In the genomic region with DNA sequence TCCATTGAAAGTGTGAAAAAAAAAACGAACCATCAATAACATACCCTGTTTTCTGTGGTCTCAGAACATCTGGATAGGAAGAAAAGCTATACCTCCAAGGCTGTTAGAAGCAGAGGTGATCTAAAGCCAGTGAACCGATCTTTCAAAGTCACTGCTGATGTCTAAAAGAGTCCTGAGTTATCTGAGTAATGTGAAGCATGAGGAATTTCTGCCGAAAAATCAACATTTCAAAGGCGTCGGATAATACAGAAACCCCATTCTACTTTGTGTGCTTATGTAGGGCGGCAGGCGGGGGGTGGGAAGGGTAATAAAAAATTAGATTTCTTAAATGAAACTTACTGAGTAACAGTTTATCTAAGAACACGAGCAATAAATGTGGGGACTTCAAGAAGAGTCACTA, we compare ENCODE assay signal across 17 cellular contexts. TPM values are rescaled to one million over a fixed set of nuclear protein-coding genes. Genes with fewer than 3 reads are reported as not detected.
DNase-seq lines count a peak whose midpoint lies in the region; ATAC-seq, FAIRE-seq and TF ChIP-seq lines count a peak whose summit lies in the region.
"Had no signal": no experiment of that assay in that cellular context is flagged by ENCODE, and none has a peak within 500 bp of the region (broad histone marks: within the 10 kb centered on the region; RNA-seq: fewer than 3 reads in every experiment).

No MANE protein-coding gene starts in this region.

- TF ChIP-seq RAD21 in HepG2 (CRISPR knock-in tag; IDR thresholded peaks at IDR 0.05) = no peak

- peaks cover 69% of the 10 kb centered on the region for H3K79me2 ChIP-seq in OCI-LY1 (ENCODE audit: insufficient read depth, low read length)
- no peaks in the 10 kb centered on the region for H3K79me2 ChIP-seq in HepG2 (ENCODE audit: insufficient read depth, low read length)

- CTCF ChIA-PET in HepG2 (lab: Yijun Ruan, JAX; ENCODE audit: low intra/inter-chr PET ratio, low total read pairs) = no interaction called here

- peaks cover 69% of the 10 kb centered on the region for H3K4me1 ChIP-seq in OCI-LY1 (ENCODE audit: insufficient read depth, low read length, severe bottlenecking)
- H3K4me1 ChIP-seq in gastroesophageal sphincter = peaks cover 0 to 58% (median 18%) of the 10 kb centered on the region in 3 donors
- no peaks in the 10 kb centered on the region for H3K4me1 ChIP-seq in HepG2 (ENCODE audit: insufficient read depth, low read length)
- no peaks in the 10 kb centered on the region for H3K4me1 ChIP-seq in uterus

- intact Hi-C loops in HepG2 (cut with micrococcal nuclease; ENCODE audit: unreplicated experiment) = no loop called here
- intact Hi-C loops in uterus (cut with DNase I; ENCODE audit: low total_unique reads) = loop anchor here (10.0 kb wide), 1 partner anchor 92 kb away; no protein-coding TSS in a partner anchor

- H2AFZ ChIP-seq in OCI-LY1 (ENCODE audit: low read length) (no peak overlapping the region), HepG2 (ENCODE audit: low read length) (no peak overlapping the region)

- in situ Hi-C loops in HepG2 (cut with HindIII; ENCODE audit: extremely low pct_ligation_motif_present, low pct_unique_long_range_greater_than_20kb) = loop anchor here (10.0 to 25.0 kb wide), 2 partner anchors 192 to 605 kb away; no protein-coding TSS in a partner anchor

- no peaks in the 10 kb centered on the region for H3F3A ChIP-seq in OCI-LY1 (ENCODE audit: insufficient read depth, low read length)

- H3K4me1 Mint-ChIP-seq in activated naive CD4-positive, alpha-beta T cell treated with anti-CD3 and anti-CD28 coated beads, Interleukin-2, amount 50 U/mL, for 24 hours = peaks cover 67% of the 10 kb centered on the region

- POLR2A ChIA-PET in HepG2 (lab: Yijun Ruan, JAX) = no interaction called here

- TF ChIP-seq EP300 in gastroesophageal sphincter (IDR thresholded peaks at IDR 0.05) (no peak), HepG2 (IDR thresholded peaks at IDR 0.05; ENCODE audit: low read depth in 2 of 2, low read length in 2 of 2) (no peak), HepG2 (CRISPR knock-in tag; IDR thresholded peaks at IDR 0.05; ENCODE audit: borderline replicate concordance) (no peak)

- TF ChIP-seq POLR2A in gastroesophageal sphincter (IDR thresholded peaks at IDR 0.05) = no peak
- TF ChIP-seq POLR2A in HepG2 (IDR thresholded peaks at IDR 0.05; ENCODE audit: insufficient read depth in 1 of 2, low read depth in 2 of 2, low read length in 2 of 2) = no peak
- no peak for TF ChIP-seq POLR2A in uterus (IDR thresholded peaks at IDR 0.05)

- no peak for TF ChIP-seq CTCF in OCI-LY1 (IDR thresholded peaks at IDR 0.05; ENCODE audit: low read length)
- no peak for TF ChIP-seq CTCF in gastroesophageal sphincter (IDR thresholded peaks at IDR 0.05)
- no peak for TF ChIP-seq CTCF in HepG2 (CRISPR knock-in tag; IDR thresholded peaks at IDR 0.05)
- TF ChIP-seq CTCF in uterus (IDR thresholded peaks at IDR 0.05) = no peak

- peaks cover 3% of the 10 kb centered on the region for H3K36me3 Mint-ChIP-seq in activated naive CD4-positive, alpha-beta T cell treated with anti-CD3 and anti-CD28 coated beads, Interleukin-2, amount 50 U/mL, for 24 hours
- H3K36me3 Mint-ChIP-seq in activated naive CD4-positive, alpha-beta T cell treated with anti-CD3 and anti-CD28 coated beads, Interleukin-2, amount 50 U/mL, for 72 hours = peaks cover 19 to 21% of the 10 kb centered on the region in 2 donors

- no peaks in the 10 kb centered on the region for H3K9me2 ChIP-seq in OCI-LY1 (ENCODE audit: low read depth, low read length)

- no peaks in the 10 kb centered on the region for H3K9me3 ChIP-seq in OCI-LY1 (ENCODE audit: low read length)
- no peaks in the 10 kb centered on the region for H3K9me3 ChIP-seq in gastroesophageal sphincter
- no peaks in the 10 kb centered on the region for H3K9me3 ChIP-seq in HepG2 (ENCODE audit: low read length)
- no peaks in the 10 kb centered on the region for H3K9me3 ChIP-seq in uterus
- H3K9me3 ChIP-seq: body of pancreas, neutrophil, right atrium auricular region had no signal

- H3K27ac ChIP-seq in OCI-LY1 (ENCODE audit: low read depth, low read length, poor library complexity, severe bottlenecking) = peak overlapping the region; percentile 89
- H3K27ac ChIP-seq in gastroesophageal sphincter = peak overlapping the region in 3 of 4 donors; percentile 33 to 92 (median 91)
- H3K27ac ChIP-seq in HepG2 (ENCODE audit: extremely low read length, insufficient read depth, low read length) = no peak overlapping the region
- no peak overlapping the region for H3K27ac ChIP-seq in uterus
- H3K27ac ChIP-seq: body of pancreas, right atrium auricular region had no signal

- no peak for ATAC-seq in activated naive CD4-positive, alpha-beta T cell treated with anti-CD3 and anti-CD28 coated beads, Interleukin-2, amount 50 U/mL, for 72 hours
- ATAC-seq in gastroesophageal sphincter (no peak), HepG2 (no peak)
- ATAC-seq: body of pancreas had no signal

- no peak for DNase-seq in activated naive CD4-positive, alpha-beta T cell treated with anti-CD3 and anti-CD28 coated beads, Interleukin-2, amount 50 U/mL, for 72 hours (ENCODE audit: low spot score in 2 of 2)
- DNase-seq in superior temporal gyrus (ENCODE audit: extremely low spot score) = peak; percentile 36
- DNase-seq in NCI-H82 treated with DMSO at 0.1 percent for 48 hours (lab: John Stamatoyannopoulos, UW; ENCODE audit: unreplicated experiment) = no peak
- DNase-seq in HepG2 (ENCODE audit: low spot score) = no peak
- DNase-seq in uterus = no peak
- DNase-seq: activated effector memory CD4-positive, alpha-beta T cell treated with anti-CD3 and anti-CD28 coated beads, Interleukin-2, amount 50 U/mL, for 16 hours; body of pancreas; dermis blood vessel endothelial cell; GF-D8; kidney; NCI-H1694 treated with DMSO at 0.1 percent for 48 hours; SIG-M5 had no signal

- WGBS in gastroesophageal sphincter (ENCODE audit: low coverage in 1 of 2), 2 donors = 25 to 66% methylated on average over 6 to 8 of the region's 8 CpGs
- 3% methylated on average over 8 of the region's 8 CpGs for WGBS in HepG2 (ENCODE audit: low lambda C conversion rate)

- H3K9ac ChIP-seq in OCI-LY1 (ENCODE audit: low read length) (peak overlapping the region; percentile 87), HepG2 (ENCODE audit: insufficient read depth, low read depth, low read length) (no peak overlapping the region)

- no peaks in the 10 kb centered on the region for H3K27me3 Mint-ChIP-seq in activated naive CD4-positive, alpha-beta T cell treated with anti-CD3 and anti-CD28 coated beads, Interleukin-2, amount 50 U/mL, for 24 hours

- H3K4me2 ChIP-seq in OCI-LY1 (ENCODE audit: low read length) = peak overlapping the region; percentile 91
- no peak overlapping the region for H3K4me2 ChIP-seq in HepG2 (ENCODE audit: low read depth, low read length)

- H3K27me3 ChIP-seq in OCI-LY1 (ENCODE audit: insufficient read depth, low read length) = no peaks in the 10 kb centered on the region
- no peaks in the 10 kb centered on the region for H3K27me3 ChIP-seq in gastroesophageal sphincter
- H3K27me3 ChIP-seq in HepG2 (ENCODE audit: control insufficient read depth in 1 of 2, insufficient read depth in 2 of 2, low read length in 2 of 2) = peaks cover 19 to 72% of the 10 kb centered on the region in 2 experiments
- no peaks in the 10 kb centered on the region for H3K27me3 ChIP-seq in uterus
- H3K27me3 ChIP-seq: body of pancreas, neutrophil, right atrium auricular region had no signal

- no TSS peak for BruUV-seq in HepG2 (replicated peaks; lab: Mats Ljungman, UMichigan)

- H3K27ac Mint-ChIP-seq in activated naive CD4-positive, alpha-beta T cell treated with anti-CD3 and anti-CD28 coated beads, Interleukin-2, amount 50 U/mL, for 24 hours = no peak overlapping the region
- H3K27ac Mint-ChIP-seq in activated naive CD4-positive, alpha-beta T cell treated with anti-CD3 and anti-CD28 coated beads, Interleukin-2, amount 50 U/mL, for 72 hours = no peak overlapping the region

- H4K20me1 ChIP-seq in OCI-LY1 (ENCODE audit: insufficient read depth, low read length) (no peaks in the 10 kb centered on the region), HepG2 (ENCODE audit: insufficient read depth, low read length) (no peaks in the 10 kb centered on the region; the same call in 1 of the 2 replicates)

- H3K4me3 ChIP-seq in OCI-LY1 (ENCODE audit: low read depth, low read length, poor library complexity, severe bottlenecking) (peak overlapping the region; percentile 72), gastroesophageal sphincter (no peak overlapping the region), HepG2 (replicated peaks in 1 of 3; ENCODE audit: insufficient read depth in 1 of 3, low read depth in 2 of 3, low read length in 3 of 3) (no peak overlapping the region), uterus (no peak overlapping the region)
- H3K4me3 ChIP-seq: body of pancreas, right atrium auricular region had no signal

- FAIRE-seq in HepG2 (lab: Jason Lieb, UNC) = no peak
- FAIRE-seq: kidney had no signal

- H3K9me3 Mint-ChIP-seq in activated naive CD4-positive, alpha-beta T cell treated with anti-CD3 and anti-CD28 coated beads, Interleukin-2, amount 50 U/mL, for 24 hours = no peaks in the 10 kb centered on the region
- H3K9me3 Mint-ChIP-seq in activated naive CD4-positive, alpha-beta T cell treated with anti-CD3 and anti-CD28 coated beads, Interleukin-2, amount 50 U/mL, for 72 hours = peaks cover 0 to 1% of the 10 kb centered on the region in 2 donors

- peak overlapping the region; percentile 15 for H3K4me3 Mint-ChIP-seq in activated naive CD4-positive, alpha-beta T cell treated with anti-CD3 and anti-CD28 coated beads, Interleukin-2, amount 50 U/mL, for 24 hours

- H3K36me3 ChIP-seq in OCI-LY1 (ENCODE audit: insufficient read depth, low read length) = peaks cover 10% of the 10 kb centered on the region; the same call in 1 of the 2 replicates
- H3K36me3 ChIP-seq in gastroesophageal sphincter = no peaks in the 10 kb centered on the region
- H3K36me3 ChIP-seq in HepG2 (replicated peaks in 1 of 2; ENCODE audit: control insufficient read depth in 1 of 2, insufficient read depth in 2 of 2, low read length in 2 of 2) = no peaks in the 10 kb centered on the region
- no peaks in the 10 kb centered on the region for H3K36me3 ChIP-seq in uterus
- H3K36me3 ChIP-seq: neutrophil had no signal

RNA-seq across cellular contexts. Expression of a gene that starts 3.9 kb away (rescaled TPM):
- 10 to 100 TPM in 1 of 2 donors, 1 to 10 TPM in 1; 4.6 to 12.9 TPM for total RNA-seq in activated naive CD4-positive, alpha-beta T cell treated with anti-CD3 and anti-CD28 coated beads, Interleukin-2, amount 50 U/mL, for 72 hours
- 10 to 100 TPM; 19.1 to 51.6 (median 23.7) TPM for total RNA-seq in gastroesophageal sphincter
- not detected in 2 replicates for total RNA-seq in HepG2 (2016; rRNA removed; fragmentation: Illumina TruSeq; extraction: Trizol)
- total RNA-seq in HepG2 (2016; cell fraction: cytosol; rRNA removed; fragmentation: Illumina TruSeq; extraction: Trizol; ENCODE audit: low read depth) = not detected in 2 replicates
- not detected in 2 replicates for total RNA-seq in HepG2 (2016; cell fraction: insoluble cytoplasmic fraction; rRNA removed; fragmentation: Illumina TruSeq; extraction: Trizol)
- total RNA-seq in HepG2 (2016; cell fraction: membrane; rRNA removed; fragmentation: Illumina TruSeq; extraction: Trizol) = not detected in 2 replicates
- total RNA-seq in HepG2 (2016; cell fraction: nucleus; rRNA removed; fragmentation: Illumina TruSeq; extraction: Trizol) = not detected in 2 replicates
- not detected in 2 replicates for polyA plus RNA-seq in HepG2 (2011; rRNA removed)
- polyA plus RNA-seq in HepG2 (2011; cell fraction: cytosol; rRNA removed) = under 0.01 TPM in 1 of 2 replicates, not detected in the other
- polyA plus RNA-seq in HepG2 (2011; cell fraction: nucleus; rRNA removed) = 0.02 TPM in 2 replicates
- polyA plus RNA-seq in HepG2 (2012) = not detected in 2 replicates
- polyA plus RNA-seq in HepG2 (2016; cell fraction: cytosol; fragmentation: Illumina TruSeq; extraction: Trizol; ENCODE audit: low read depth) = not detected in 2 replicates
- not detected in 2 replicates for polyA plus RNA-seq in HepG2 (2016; cell fraction: insoluble cytoplasmic fraction; fragmentation: Illumina TruSeq; extraction: Trizol; ENCODE audit: low read depth)
- polyA plus RNA-seq in HepG2 (2016; cell fraction: membrane; fragmentation: Illumina TruSeq; extraction: Trizol; ENCODE audit: low read depth) = not detected in 2 replicates
- not detected in 2 replicates for polyA plus RNA-seq in HepG2 (2016; cell fraction: nucleus; fragmentation: Illumina TruSeq; extraction: Trizol; ENCODE audit: insufficient read depth, low read depth)
- polyA minus RNA-seq in HepG2 (2011; rRNA and poly(A)+ RNA removed; ENCODE audit: low replicate concordance) = 0.89 TPM in 1 of 2 replicates, not detected in the other
- polyA minus RNA-seq in HepG2 (2011; cell fraction: cytosol; rRNA and poly(A)+ RNA removed) = not detected in 2 replicates
- not detected in 2 replicates for polyA minus RNA-seq in HepG2 (2011; cell fraction: nucleus; rRNA and poly(A)+ RNA removed)
- total RNA-seq in uterus = 10 to 100 TPM in 2 of 4 donors, 1 to 10 TPM in 2; 1.5 to 42.2 (median 15.7) TPM

Comparison
In these comparisons a context has a peak if more than half of its experiments do, and no peak if none do; other contexts are left out.
1. H3K27ac ChIP-seq: peak in OCI-LY1 (single experiment) and gastroesophageal sphincter (3 of 4); none in HepG2 (single experiment) and uterus (0 of 2).